In genomic region chr1:171017431-171017830, GRCh38 we compare ENCODE assay signal across 16 cellular contexts.
DNase-seq lines count a peak whose midpoint lies in the region; ATAC-seq and TF ChIP-seq lines count a peak whose summit lies in the region.
"Had no signal": no experiment of that assay in that cellular context is flagged by ENCODE, and none has a peak within 500 bp of the region (broad histone marks: within the 10 kb centered on the region; RNA-seq: fewer than 3 reads in every experiment).

No MANE protein-coding gene starts in this region.

- no peaks in the 10 kb centered on the region; the same call in 2 of the 3 replicates for H3K9me3 Mint-ChIP-seq in GM23338

- H3K4me3 ChIP-seq in GM23338 (no peak overlapping the region), mesendoderm (ENCODE audit: low read length) (no peak overlapping the region)

- no peak overlapping the region for H3K56ac ChIP-seq in mesendoderm (ENCODE audit: low read length)

- WGBS in mesendoderm (ENCODE audit: extremely low coverage, insufficient coverage, low lambda C conversion rate) = no CpG with 5 or more reads among the region's 3 CpGs

- H3K27me3 ChIP-seq in GM23338 (ENCODE audit: insufficient read depth) = no peaks in the 10 kb centered on the region
- no peaks in the 10 kb centered on the region for H3K27me3 ChIP-seq in mesendoderm (ENCODE audit: insufficient read depth, low read length, poor library complexity)

- H4K8ac ChIP-seq in mesendoderm (ENCODE audit: low read depth, low read length) = no peak overlapping the region

- H3K36me3 Mint-ChIP-seq in GM23338 (ENCODE audit: low read depth) = no peaks in the 10 kb centered on the region
- H3K36me3 Mint-ChIP-seq: CD14-positive monocyte had no signal

- no peaks in the 10 kb centered on the region for H3K79me2 ChIP-seq in GM23338 (replicated peaks; ENCODE audit: insufficient read depth)
- no peaks in the 10 kb centered on the region for H3K79me2 ChIP-seq in mesendoderm (ENCODE audit: control insufficient read depth, insufficient read depth, low read length)

- DNase-seq in D341Med (ENCODE audit: low spot score) (peak; percentile 87), GM23338 (ENCODE audit: low spot score) (no peak), NCI-H82 treated with DMSO at 0.1 percent for 48 hours (lab: John Stamatoyannopoulos, UW; ENCODE audit: unreplicated experiment) (peak; percentile 95), mesendoderm (peak; percentile 36), omental fat pad (ENCODE audit: low spot score) (no peak), cerebellar cortex (ENCODE audit: low spot score) (no peak)
- no peak for DNase-seq in stimulated activated naive CD4-positive, alpha-beta T cell treated with Interleukin-2 at 50 U/mL for 16 hours (lab: John Stamatoyannopoulos, UW)
- DNase-seq: COR-L47, H7, Karpas-422, MM.1S, NCI-H187, NCI-H510A treated with DMSO at 0.1 percent for 48 hours, OCI-M1 had no signal

- no peak overlapping the region for H3K4me3 Mint-ChIP-seq in GM23338
- H3K4me3 Mint-ChIP-seq: CD14-positive monocyte had no signal

- no peak overlapping the region for H2AFZ ChIP-seq in GM23338

- no peaks in the 10 kb centered on the region for H4K20me1 ChIP-seq in GM23338 (replicated peaks; ENCODE audit: insufficient read depth)

- 0 out of 2 replicates have a peak, but pooled peaks cover 3% of the 10 kb centered on the region for H3K9me2 ChIP-seq in GM23338 (ENCODE audit: insufficient read depth)

- H2BK5ac ChIP-seq in mesendoderm (ENCODE audit: low read length) = no peak overlapping the region

- peak; percentile 53 for ATAC-seq in GM23338
- no peak for ATAC-seq in omental fat pad (ENCODE audit: low FRiP score)

- no peak overlapping the region for H3K4me2 ChIP-seq in GM23338
- no peak overlapping the region for H3K4me2 ChIP-seq in mesendoderm (ENCODE audit: low read length)

- H3K27ac Mint-ChIP-seq in GM23338 = no peak overlapping the region
- H3K27ac Mint-ChIP-seq: CD14-positive monocyte had no signal

- no peak for TF ChIP-seq CTCF in GM23338 (conservative IDR thresholded peaks at IDR 0.05; ENCODE audit: low read depth in 2 of 2)
- TF ChIP-seq CTCF in omental fat pad (IDR thresholded peaks at IDR 0.05) = no peak

- H3K36me3 ChIP-seq in GM23338 (ENCODE audit: insufficient read depth) = no peaks in the 10 kb centered on the region
- no peaks in the 10 kb centered on the region for H3K36me3 ChIP-seq in mesendoderm (ENCODE audit: control insufficient read depth, insufficient read depth, low read length)

- H3K9ac ChIP-seq in mesendoderm (ENCODE audit: low read length) = no peak overlapping the region

- peaks cover 2% of the 10 kb centered on the region; the same call in 2 of the 3 replicates for H3K4me1 Mint-ChIP-seq in GM23338
- H3K4me1 Mint-ChIP-seq: CD14-positive monocyte had no signal

- peaks cover 5% of the 10 kb centered on the region for H3K27me3 Mint-ChIP-seq in GM23338 (ENCODE audit: insufficient read depth, low read depth, poor library complexity)

- no peak overlapping the region for H3K18ac ChIP-seq in mesendoderm (ENCODE audit: low read length)

- no peak overlapping the region for H2BK120ac ChIP-seq in mesendoderm (ENCODE audit: low read depth, low read length)

- H2AK5ac ChIP-seq in mesendoderm (ENCODE audit: low read length) = no peak overlapping the region

- H3K4ac ChIP-seq in mesendoderm (ENCODE audit: low read depth, low read length) = no peak overlapping the region

- H2BK15ac ChIP-seq in mesendoderm (replicated peaks; ENCODE audit: low read depth) = no peak overlapping the region

- no peak overlapping the region for H4K5ac ChIP-seq in mesendoderm (ENCODE audit: low read length)

- no peak overlapping the region for H3K23ac ChIP-seq in mesendoderm (ENCODE audit: low read length)

- no peaks in the 10 kb centered on the region for H3F3A ChIP-seq in GM23338 (replicated peaks; ENCODE audit: low read depth)

- H3K4me1 ChIP-seq in GM23338 (ENCODE audit: insufficient read depth) = no peaks in the 10 kb centered on the region
- H3K4me1 ChIP-seq in mesendoderm (ENCODE audit: control insufficient read depth, low read depth, low read length) = no peaks in the 10 kb centered on the region

- H3K27ac ChIP-seq in GM23338 (ENCODE audit: low read depth) (no peak overlapping the region), mesendoderm (ENCODE audit: low read depth, low read length) (no peak overlapping the region)
- H3K27ac ChIP-seq: RWPE1 had no signal

- no peaks in the 10 kb centered on the region for H3K79me1 ChIP-seq in mesendoderm (ENCODE audit: low read length)

TF ChIP-seq in GM23338, 12 proteins besides CTCF, POLR2A, EP300 and RAD21 (continues in another document):
- TF ChIP-seq, protein P1, sequence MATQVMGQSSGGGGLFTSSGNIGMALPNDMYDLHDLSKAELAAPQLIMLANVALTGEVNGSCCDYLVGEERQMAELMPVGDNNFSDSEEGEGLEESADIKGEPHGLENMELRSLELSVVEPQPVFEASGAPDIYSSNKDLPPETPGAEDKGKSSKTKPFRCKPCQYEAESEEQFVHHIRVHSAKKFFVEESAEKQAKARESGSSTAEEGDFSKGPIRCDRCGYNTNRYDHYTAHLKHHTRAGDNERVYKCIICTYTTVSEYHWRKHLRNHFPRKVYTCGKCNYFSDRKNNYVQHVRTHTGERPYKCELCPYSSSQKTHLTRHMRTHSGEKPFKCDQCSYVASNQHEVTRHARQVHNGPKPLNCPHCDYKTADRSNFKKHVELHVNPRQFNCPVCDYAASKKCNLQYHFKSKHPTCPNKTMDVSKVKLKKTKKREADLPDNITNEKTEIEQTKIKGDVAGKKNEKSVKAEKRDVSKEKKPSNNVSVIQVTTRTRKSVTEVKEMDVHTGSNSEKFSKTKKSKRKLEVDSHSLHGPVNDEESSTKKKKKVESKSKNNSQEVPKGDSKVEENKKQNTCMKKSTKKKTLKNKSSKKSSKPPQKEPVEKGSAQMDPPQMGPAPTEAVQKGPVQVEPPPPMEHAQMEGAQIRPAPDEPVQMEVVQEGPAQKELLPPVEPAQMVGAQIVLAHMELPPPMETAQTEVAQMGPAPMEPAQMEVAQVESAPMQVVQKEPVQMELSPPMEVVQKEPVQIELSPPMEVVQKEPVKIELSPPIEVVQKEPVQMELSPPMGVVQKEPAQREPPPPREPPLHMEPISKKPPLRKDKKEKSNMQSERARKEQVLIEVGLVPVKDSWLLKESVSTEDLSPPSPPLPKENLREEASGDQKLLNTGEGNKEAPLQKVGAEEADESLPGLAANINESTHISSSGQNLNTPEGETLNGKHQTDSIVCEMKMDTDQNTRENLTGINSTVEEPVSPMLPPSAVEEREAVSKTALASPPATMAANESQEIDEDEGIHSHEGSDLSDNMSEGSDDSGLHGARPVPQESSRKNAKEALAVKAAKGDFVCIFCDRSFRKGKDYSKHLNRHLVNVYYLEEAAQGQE (IDR thresholded peaks at IDR 0.05; ENCODE audit: unreplicated experiment) = no peak
- no peak for TF ChIP-seq CREB1 (CRISPR knock-in tag; IDR thresholded peaks at IDR 0.05; ENCODE audit: low read depth)
- TF ChIP-seq ZNF331 (CRISPR knock-in tag; IDR thresholded peaks at IDR 0.05; ENCODE audit: low read depth) = no peak
- no peak for TF ChIP-seq ZNF114 (CRISPR knock-in tag; IDR thresholded peaks at IDR 0.05)
- no peak for TF ChIP-seq EZH2 (IDR thresholded peaks at IDR 0.05; ENCODE audit: low read depth, unreplicated experiment)
- no peak for TF ChIP-seq NANOG (IDR thresholded peaks at IDR 0.05; ENCODE audit: borderline replicate concordance)
- no peak for TF ChIP-seq POLR2AphosphoS5 (IDR thresholded peaks at IDR 0.05; ENCODE audit: low read depth)
- TF ChIP-seq, protein P2, sequence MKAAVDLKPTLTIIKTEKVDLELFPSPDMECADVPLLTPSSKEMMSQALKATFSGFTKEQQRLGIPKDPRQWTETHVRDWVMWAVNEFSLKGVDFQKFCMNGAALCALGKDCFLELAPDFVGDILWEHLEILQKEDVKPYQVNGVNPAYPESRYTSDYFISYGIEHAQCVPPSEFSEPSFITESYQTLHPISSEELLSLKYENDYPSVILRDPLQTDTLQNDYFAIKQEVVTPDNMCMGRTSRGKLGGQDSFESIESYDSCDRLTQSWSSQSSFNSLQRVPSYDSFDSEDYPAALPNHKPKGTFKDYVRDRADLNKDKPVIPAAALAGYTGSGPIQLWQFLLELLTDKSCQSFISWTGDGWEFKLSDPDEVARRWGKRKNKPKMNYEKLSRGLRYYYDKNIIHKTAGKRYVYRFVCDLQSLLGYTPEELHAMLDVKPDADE (IDR thresholded peaks at IDR 0.05) = no peak
- no peak for TF ChIP-seq JUNB (IDR thresholded peaks at IDR 0.05; ENCODE audit: unreplicated experiment)
- no peak for TF ChIP-seq EZH2phosphoT487 (IDR thresholded peaks at IDR 0.05; ENCODE audit: unreplicated experiment)

Comparison
In these comparisons a context has a peak if more than half of its experiments do, and no peak if none do; other contexts are left out.
1. DNase-seq: peak in D341Med (single experiment), NCI-H82 treated with DMSO at 0.1 percent for 48 hours (single experiment) and mesendoderm (single experiment); none in GM23338 (single experiment), omental fat pad (single experiment), stimulated activated naive CD4-positive, alpha-beta T cell treated with Interleukin-2 at 50 U/mL for 16 hours (single experiment) and cerebellar cortex (single experiment).